Comparison of ENCODE assay signal across 1 cellular context in genomic region chr3:190526787-190527767, GRCh38.
TF ChIP-seq lines count a peak whose summit lies in the region.

No MANE protein-coding gene starts in this region.

TF ChIP-seq in SK-N-SH treated with all-trans-retinoic acid at 6 μM for 48 hours, 23 proteins besides CTCF, POLR2A, EP300 and RAD21 (continued from another document):
- TF ChIP-seq TSHZ2 (CRISPR knock-in tag; IDR thresholded peaks at IDR 0.05): no peak
- no peak for TF ChIP-seq CSDC2 (CRISPR knock-in tag; IDR thresholded peaks at IDR 0.05)
- TF ChIP-seq RARB (CRISPR knock-in tag; IDR thresholded peaks at IDR 0.05): no peak
- TF ChIP-seq, protein P1, sequence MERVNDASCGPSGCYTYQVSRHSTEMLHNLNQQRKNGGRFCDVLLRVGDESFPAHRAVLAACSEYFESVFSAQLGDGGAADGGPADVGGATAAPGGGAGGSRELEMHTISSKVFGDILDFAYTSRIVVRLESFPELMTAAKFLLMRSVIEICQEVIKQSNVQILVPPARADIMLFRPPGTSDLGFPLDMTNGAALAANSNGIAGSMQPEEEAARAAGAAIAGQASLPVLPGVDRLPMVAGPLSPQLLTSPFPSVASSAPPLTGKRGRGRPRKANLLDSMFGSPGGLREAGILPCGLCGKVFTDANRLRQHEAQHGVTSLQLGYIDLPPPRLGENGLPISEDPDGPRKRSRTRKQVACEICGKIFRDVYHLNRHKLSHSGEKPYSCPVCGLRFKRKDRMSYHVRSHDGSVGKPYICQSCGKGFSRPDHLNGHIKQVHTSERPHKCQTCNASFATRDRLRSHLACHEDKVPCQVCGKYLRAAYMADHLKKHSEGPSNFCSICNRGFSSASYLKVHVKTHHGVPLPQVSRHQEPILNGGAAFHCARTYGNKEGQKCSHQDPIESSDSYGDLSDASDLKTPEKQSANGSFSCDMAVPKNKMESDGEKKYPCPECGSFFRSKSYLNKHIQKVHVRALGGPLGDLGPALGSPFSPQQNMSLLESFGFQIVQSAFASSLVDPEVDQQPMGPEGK (CRISPR knock-in tag; IDR thresholded peaks at IDR 0.05; ENCODE audit: borderline replicate concordance): no peak
- no peak for TF ChIP-seq TCF4 (CRISPR knock-in tag; IDR thresholded peaks at IDR 0.05; ENCODE audit: borderline replicate concordance)
